Comparison of ENCODE assay signal across 18 cellular contexts in the genomic region with DNA sequence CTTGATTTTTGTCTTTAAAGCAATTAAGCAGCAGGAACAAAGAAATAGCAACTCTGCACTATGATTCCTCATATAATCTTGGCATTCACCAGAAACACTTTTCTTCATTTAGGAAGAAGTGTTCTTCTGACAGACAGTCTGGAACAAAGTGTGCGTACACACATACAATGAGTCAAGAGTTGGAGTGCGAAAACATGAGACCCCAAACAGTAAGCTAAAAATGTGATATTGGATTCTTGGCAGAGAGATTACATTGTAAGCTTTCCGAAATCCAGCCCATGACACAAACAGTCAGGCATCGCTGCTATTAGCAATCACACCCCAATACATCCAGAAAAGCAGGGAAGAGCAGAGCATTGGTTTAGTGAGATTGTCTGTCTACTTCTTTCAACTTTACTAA.
"Had no signal": no experiment of that assay in that cellular context is flagged by ENCODE, and none has a peak within 500 bp of the region (broad histone marks: within the 10 kb centered on the region; RNA-seq: fewer than 3 reads in every experiment).

No MANE protein-coding gene starts in this region.

- H3K27ac Mint-ChIP-seq: activated CD4-positive, alpha-beta T cell treated with anti-CD3 and anti-CD28 coated beads for 36 hours; activated CD8-positive, alpha-beta T cell treated with anti-CD3 and anti-CD28 coated beads for 36 hours; activated naive CD4-positive, alpha-beta T cell treated with anti-CD3 and anti-CD28 coated beads, Interleukin-2, amount 50 U/mL, for 72 hours; activated naive CD8-positive, alpha-beta T cell treated with anti-CD3 and anti-CD28 coated beads, Interleukin-2, amount 50 U/mL, for 24 hours; T-cell had no signal

- H3K4me1 Mint-ChIP-seq: activated CD4-positive, alpha-beta T cell treated with anti-CD3 and anti-CD28 coated beads for 36 hours; activated naive CD8-positive, alpha-beta T cell treated with anti-CD3 and anti-CD28 coated beads, Interleukin-2, amount 50 U/mL, for 24 hours; T-cell had no signal

- H3K27me3 Mint-ChIP-seq: activated CD4-positive, alpha-beta T cell treated with anti-CD3 and anti-CD28 coated beads for 36 hours; activated CD8-positive, alpha-beta T cell treated with anti-CD3 and anti-CD28 coated beads for 36 hours; activated naive CD8-positive, alpha-beta T cell treated with anti-CD3 and anti-CD28 coated beads, Interleukin-2, amount 50 U/mL, for 24 hours; T-cell had no signal

- H3K9me3 Mint-ChIP-seq: activated CD8-positive, alpha-beta T cell treated with anti-CD3 and anti-CD28 coated beads for 36 hours; activated naive CD4-positive, alpha-beta T cell treated with anti-CD3 and anti-CD28 coated beads, Interleukin-2, amount 50 U/mL, for 72 hours had no signal

- H3K4me3 Mint-ChIP-seq: activated CD4-positive, alpha-beta T cell treated with anti-CD3 and anti-CD28 coated beads for 36 hours; activated CD8-positive, alpha-beta T cell treated with anti-CD3 and anti-CD28 coated beads for 36 hours; activated naive CD8-positive, alpha-beta T cell treated with anti-CD3 and anti-CD28 coated beads, Interleukin-2, amount 50 U/mL, for 24 hours; T-cell had no signal

- H3K36me3 Mint-ChIP-seq: activated naive CD4-positive, alpha-beta T cell treated with anti-CD3 and anti-CD28 coated beads, Interleukin-2, amount 50 U/mL, for 72 hours; T-cell had no signal

- DNase-seq: activated CD4-positive, alpha-beta T cell treated with anti-CD3 and anti-CD28 coated beads for 36 hours; activated CD8-positive, alpha-beta memory T cell treated with anti-CD3 and anti-CD28 coated beads, Interleukin-2, amount 50 U/mL, for 48 hours; activated CD8-positive, alpha-beta T cell treated with anti-CD3 and anti-CD28 coated beads for 36 hours; activated naive CD8-positive, alpha-beta T cell treated with anti-CD3 and anti-CD28 coated beads, Interleukin-2, amount 50 U/mL, for 24 hours; activated T-cell treated with anti-CD3 and anti-CD28 coated beads, Interleukin-2, amount 50 U/mL, for 1 hour; amniotic stem cell; brain microvascular endothelial cell; NCI-H1092; NCI-H1930; NCI-H345; NCI-H510A; NCI-H526 treated with DMSO at 0.1 percent for 48 hours; NCI-H82; OCI-M1; RPMI8226; T-cell; WERI-Rb-1 had no signal
